Comparison of ENCODE assay signal across 20 cellular contexts in the genomic region with DNA sequence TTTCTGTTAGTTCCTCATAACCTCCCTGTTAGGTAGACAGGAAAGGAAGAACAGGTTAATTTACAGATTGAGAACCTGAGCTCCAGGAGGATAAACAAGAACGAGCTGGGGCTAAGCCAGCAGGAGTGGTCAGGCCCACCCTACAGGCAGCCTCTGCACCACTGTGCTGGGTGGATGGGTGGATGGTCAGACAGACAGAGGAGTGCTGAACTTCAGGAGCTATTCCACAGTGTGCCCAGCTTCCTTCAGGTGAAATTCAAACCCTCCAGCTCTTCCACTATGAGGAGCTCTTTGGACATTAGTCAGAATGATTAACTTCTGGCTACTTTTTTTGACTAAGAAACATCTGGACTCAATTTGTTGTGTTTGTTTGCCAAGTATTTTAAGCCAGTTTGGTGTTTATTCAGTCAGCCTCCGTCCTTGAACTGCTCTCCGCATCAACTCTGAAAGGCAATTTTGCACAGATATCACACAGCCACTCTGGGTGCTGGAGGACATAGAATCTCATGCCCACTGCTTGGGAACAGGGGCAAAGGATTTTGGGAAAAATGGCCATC.
DNase-seq lines count a peak whose midpoint lies in the region; ATAC-seq and TF ChIP-seq lines count a peak whose summit lies in the region.
"Had no signal": no experiment of that assay in that cellular context is flagged by ENCODE, and none has a peak within 500 bp of the region (broad histone marks: within the 10 kb centered on the region; RNA-seq: fewer than 3 reads in every experiment).

No MANE protein-coding gene starts in this region.

- no peak; the same call in 2 of the 3 replicates for ATAC-seq in GM23338
- ATAC-seq in right cardiac atrium, result peak; percentile 31 to 57
- ATAC-seq in PC-3, result no peak

- BruUV-seq in PC-3 (replicated peaks; lab: Mats Ljungman, UMichigan), result no TSS peak

- H3K27me3 Mint-ChIP-seq in GM23338 (ENCODE audit: insufficient read depth, low read depth, poor library complexity), result peaks cover 1% of the 10 kb centered on the region

- no peaks in the 10 kb centered on the region for H3K9me3 ChIP-seq in right cardiac atrium (ENCODE audit: control insufficient read depth, low read length)
- H3K9me3 ChIP-seq in PC-3 (ENCODE audit: low read length), result no peaks in the 10 kb centered on the region
- H3K9me3 ChIP-seq: heart left ventricle, prostate gland, stomach, vagina had no signal

- no peaks in the 10 kb centered on the region for H3K36me3 ChIP-seq in GM23338 (ENCODE audit: insufficient read depth)
- H3K36me3 ChIP-seq in PC-3 (ENCODE audit: low read depth, low read length), result no peaks in the 10 kb centered on the region
- H3K36me3 ChIP-seq: heart left ventricle, prostate gland, stomach, vagina had no signal

- peaks cover 17% of the 10 kb centered on the region for H3K9me2 ChIP-seq in GM23338 (ENCODE audit: insufficient read depth)
- no peaks in the 10 kb centered on the region for H3K9me2 ChIP-seq in PC-3 (replicated peaks; ENCODE audit: low read length)

- H3K27ac Mint-ChIP-seq in GM23338, result no peak overlapping the region
- H3K27ac Mint-ChIP-seq: activated naive CD8-positive, alpha-beta T cell treated with anti-CD3 and anti-CD28 coated beads for 36 hours; activated T-cell treated with anti-CD3 and anti-CD28 coated beads, Interleukin-2, amount 50 U/mL, for 24 hours; nephron had no signal

- H3K79me2 ChIP-seq in GM23338 (replicated peaks; ENCODE audit: insufficient read depth) (no peaks in the 10 kb centered on the region), PC-3 (ENCODE audit: low read length) (no peaks in the 10 kb centered on the region)

- H4K20me1 ChIP-seq in GM23338 (replicated peaks; ENCODE audit: insufficient read depth) (no peaks in the 10 kb centered on the region), PC-3 (ENCODE audit: low read length) (no peaks in the 10 kb centered on the region)

- H3K4me1 ChIP-seq in GM23338 (ENCODE audit: insufficient read depth) (peaks cover 32% of the 10 kb centered on the region), right cardiac atrium (ENCODE audit: control insufficient read depth, insufficient read depth, low read length) (no peaks in the 10 kb centered on the region), PC-3 (ENCODE audit: insufficient read depth, low read length) (no peaks in the 10 kb centered on the region)
- H3K4me1 ChIP-seq: prostate gland, stomach, vagina had no signal

- H3F3A ChIP-seq in GM23338 (replicated peaks; ENCODE audit: low read depth) (0 out of 2 replicates have a peak, but pooled peaks cover 4% of the 10 kb centered on the region), PC-3 (ENCODE audit: low read length, unreplicated experiment) (no peaks in the 10 kb centered on the region)

- POLR2A ChIA-PET in PC-3 (lab: Charles Lee; ENCODE audit: unreplicated experiment), result interaction anchor here (0.6 kb wide), 1 partner anchor 37 kb away, joined by 3 read pairs; no protein-coding TSS in a partner anchor

- H3K4me2 ChIP-seq in GM23338, result no peak overlapping the region
- no peak overlapping the region for H3K4me2 ChIP-seq in PC-3 (ENCODE audit: low read length)

- H3K4me3 ChIP-seq in GM23338 (no peak overlapping the region), right cardiac atrium (ENCODE audit: low read length) (no peak overlapping the region), PC-3 (ENCODE audit: low read length) (no peak overlapping the region)
- H3K4me3 ChIP-seq: heart left ventricle, prostate gland, stomach, vagina had no signal

- H3K4me1 Mint-ChIP-seq in GM23338, result peaks cover 35% of the 10 kb centered on the region
- H3K4me1 Mint-ChIP-seq: activated naive CD8-positive, alpha-beta T cell treated with anti-CD3 and anti-CD28 coated beads for 36 hours had no signal

- no peaks in the 10 kb centered on the region for H3K27me3 ChIP-seq in GM23338 (ENCODE audit: insufficient read depth)
- no peaks in the 10 kb centered on the region for H3K27me3 ChIP-seq in right cardiac atrium (ENCODE audit: control insufficient read depth, insufficient read depth)
- H3K27me3 ChIP-seq in PC-3 (ENCODE audit: low read length), result no peaks in the 10 kb centered on the region
- H3K27me3 ChIP-seq: heart left ventricle, stomach, vagina had no signal

- in situ Hi-C loops in KBM-7 (cut with MboI; ENCODE audit: low pct_unique_long_range_greater_than_20kb, low sequenced_read_pairs), result no loop called here

- H2AFZ ChIP-seq in GM23338, result peak overlapping the region; percentile 16; the same call in 1 of the 2 replicates
- H2AFZ ChIP-seq in PC-3 (ENCODE audit: low read length), result no peak overlapping the region

- H3K27ac ChIP-seq in GM23338 (ENCODE audit: low read depth), result no peak overlapping the region
- H3K27ac ChIP-seq in right cardiac atrium (ENCODE audit: low read length), result no peak overlapping the region
- H3K27ac ChIP-seq in PC-3 (ENCODE audit: low read length), result no peak overlapping the region
- H3K27ac ChIP-seq: heart left ventricle, prostate gland, RWPE1, stomach, vagina had no signal

- TF ChIP-seq CTCF in GM23338 (conservative IDR thresholded peaks at IDR 0.05; ENCODE audit: low read depth in 2 of 2), result no peak
- no peak for TF ChIP-seq CTCF in PC-3 (conservative IDR thresholded peaks at IDR 0.05; ENCODE audit: low read depth, low read length)

- CTCF ChIA-PET in PC-3 (lab: Charles Lee), result no interaction called here

- peaks cover 5% of the 10 kb centered on the region; the same call in 2 of the 3 replicates for H3K36me3 Mint-ChIP-seq in GM23338 (ENCODE audit: low read depth)
- H3K36me3 Mint-ChIP-seq: activated naive CD8-positive, alpha-beta T cell treated with anti-CD3 and anti-CD28 coated beads for 36 hours had no signal

- DNase-seq in AG08395 (ENCODE audit: low spot score), result peak; percentile 19
- DNase-seq in GM23338 (ENCODE audit: low spot score), result no peak
- peak; percentile 29 for DNase-seq in brain pericyte (ENCODE audit: low read depth, low spot score)
- no peak for DNase-seq in right cardiac atrium
- no peak for DNase-seq in OCI-M1 (lab: John Stamatoyannopoulos, UW)
- no peak for DNase-seq in PC-3
- no peak for DNase-seq in GOT3 (lab: John Stamatoyannopoulos, UW)
- no peak for DNase-seq in KBM-7
- DNase-seq: activated CD4-positive, alpha-beta T cell treated with anti-CD3 and anti-CD28 coated beads, Interleukin-2, amount 50 U/mL, for 48 hours; activated naive CD8-positive, alpha-beta T cell treated with anti-CD3 and anti-CD28 coated beads for 36 hours; activated T-cell treated with anti-CD3 and anti-CD28 coated beads, Interleukin-2, amount 50 U/mL, for 24 hours; cerebellar nuclear complex; heart left ventricle; MV-4-11; NCI-H82; stomach had no signal

- intact Hi-C loops in right cardiac atrium (cut with DNase I) (no loop called here), PC-3 (cut with micrococcal nuclease) (no loop called here)

- H3K9me3 Mint-ChIP-seq in GM23338, result no peaks in the 10 kb centered on the region; the same call in 1 of the 3 replicates
- H3K9me3 Mint-ChIP-seq: activated naive CD8-positive, alpha-beta T cell treated with anti-CD3 and anti-CD28 coated beads for 36 hours; activated T-cell treated with anti-CD3 and anti-CD28 coated beads, Interleukin-2, amount 50 U/mL, for 24 hours; nephron had no signal

- WGBS in right cardiac atrium, result 58% methylated on average over 3 of the region's 3 CpGs

- no peak overlapping the region for H3K9ac ChIP-seq in PC-3 (ENCODE audit: low read length)

- H3K4me3 Mint-ChIP-seq in GM23338, result no peak overlapping the region
- H3K4me3 Mint-ChIP-seq: activated naive CD8-positive, alpha-beta T cell treated with anti-CD3 and anti-CD28 coated beads for 36 hours; activated T-cell treated with anti-CD3 and anti-CD28 coated beads, Interleukin-2, amount 50 U/mL, for 24 hours; nephron had no signal

TF ChIP-seq in GM23338, 12 proteins besides CTCF, POLR2A, EP300 and RAD21 (continues in another document):
- TF ChIP-seq JUNB (IDR thresholded peaks at IDR 0.05; ENCODE audit: unreplicated experiment), result no peak
- TF ChIP-seq ZNF114 (CRISPR knock-in tag; IDR thresholded peaks at IDR 0.05), result no peak
- TF ChIP-seq CREB1 (CRISPR knock-in tag; IDR thresholded peaks at IDR 0.05; ENCODE audit: low read depth), result no peak
- no peak for TF ChIP-seq POLR2AphosphoS5 (IDR thresholded peaks at IDR 0.05; ENCODE audit: low read depth)
- no peak for TF ChIP-seq ZNF331 (CRISPR knock-in tag; IDR thresholded peaks at IDR 0.05; ENCODE audit: low read depth)
- no peak for TF ChIP-seq NANOG (IDR thresholded peaks at IDR 0.05; ENCODE audit: borderline replicate concordance)
- no peak for TF ChIP-seq STAT1 (IDR thresholded peaks at IDR 0.05; ENCODE audit: unreplicated experiment)
- no peak for TF ChIP-seq EZH2 (IDR thresholded peaks at IDR 0.05; ENCODE audit: low read depth, unreplicated experiment)
- TF ChIP-seq EZH2phosphoT487 (IDR thresholded peaks at IDR 0.05; ENCODE audit: unreplicated experiment), result no peak
- TF ChIP-seq, protein P1, sequence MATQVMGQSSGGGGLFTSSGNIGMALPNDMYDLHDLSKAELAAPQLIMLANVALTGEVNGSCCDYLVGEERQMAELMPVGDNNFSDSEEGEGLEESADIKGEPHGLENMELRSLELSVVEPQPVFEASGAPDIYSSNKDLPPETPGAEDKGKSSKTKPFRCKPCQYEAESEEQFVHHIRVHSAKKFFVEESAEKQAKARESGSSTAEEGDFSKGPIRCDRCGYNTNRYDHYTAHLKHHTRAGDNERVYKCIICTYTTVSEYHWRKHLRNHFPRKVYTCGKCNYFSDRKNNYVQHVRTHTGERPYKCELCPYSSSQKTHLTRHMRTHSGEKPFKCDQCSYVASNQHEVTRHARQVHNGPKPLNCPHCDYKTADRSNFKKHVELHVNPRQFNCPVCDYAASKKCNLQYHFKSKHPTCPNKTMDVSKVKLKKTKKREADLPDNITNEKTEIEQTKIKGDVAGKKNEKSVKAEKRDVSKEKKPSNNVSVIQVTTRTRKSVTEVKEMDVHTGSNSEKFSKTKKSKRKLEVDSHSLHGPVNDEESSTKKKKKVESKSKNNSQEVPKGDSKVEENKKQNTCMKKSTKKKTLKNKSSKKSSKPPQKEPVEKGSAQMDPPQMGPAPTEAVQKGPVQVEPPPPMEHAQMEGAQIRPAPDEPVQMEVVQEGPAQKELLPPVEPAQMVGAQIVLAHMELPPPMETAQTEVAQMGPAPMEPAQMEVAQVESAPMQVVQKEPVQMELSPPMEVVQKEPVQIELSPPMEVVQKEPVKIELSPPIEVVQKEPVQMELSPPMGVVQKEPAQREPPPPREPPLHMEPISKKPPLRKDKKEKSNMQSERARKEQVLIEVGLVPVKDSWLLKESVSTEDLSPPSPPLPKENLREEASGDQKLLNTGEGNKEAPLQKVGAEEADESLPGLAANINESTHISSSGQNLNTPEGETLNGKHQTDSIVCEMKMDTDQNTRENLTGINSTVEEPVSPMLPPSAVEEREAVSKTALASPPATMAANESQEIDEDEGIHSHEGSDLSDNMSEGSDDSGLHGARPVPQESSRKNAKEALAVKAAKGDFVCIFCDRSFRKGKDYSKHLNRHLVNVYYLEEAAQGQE (IDR thresholded peaks at IDR 0.05; ENCODE audit: unreplicated experiment), result no peak

Comparison
In these comparisons a context has a peak if more than half of its experiments do, and no peak if none do; other contexts are left out.
1. DNase-seq: peak in AG08395 (single experiment) and brain pericyte (single experiment); none in GM23338 (single experiment), right cardiac atrium (0 of 3), OCI-M1 (single experiment), PC-3 (single experiment), GOT3 (single experiment) and KBM-7 (single experiment).
2. ATAC-seq: peak in right cardiac atrium (2 of 2); none in GM23338 (single experiment) and PC-3 (single experiment).